In the genomic region with DNA sequence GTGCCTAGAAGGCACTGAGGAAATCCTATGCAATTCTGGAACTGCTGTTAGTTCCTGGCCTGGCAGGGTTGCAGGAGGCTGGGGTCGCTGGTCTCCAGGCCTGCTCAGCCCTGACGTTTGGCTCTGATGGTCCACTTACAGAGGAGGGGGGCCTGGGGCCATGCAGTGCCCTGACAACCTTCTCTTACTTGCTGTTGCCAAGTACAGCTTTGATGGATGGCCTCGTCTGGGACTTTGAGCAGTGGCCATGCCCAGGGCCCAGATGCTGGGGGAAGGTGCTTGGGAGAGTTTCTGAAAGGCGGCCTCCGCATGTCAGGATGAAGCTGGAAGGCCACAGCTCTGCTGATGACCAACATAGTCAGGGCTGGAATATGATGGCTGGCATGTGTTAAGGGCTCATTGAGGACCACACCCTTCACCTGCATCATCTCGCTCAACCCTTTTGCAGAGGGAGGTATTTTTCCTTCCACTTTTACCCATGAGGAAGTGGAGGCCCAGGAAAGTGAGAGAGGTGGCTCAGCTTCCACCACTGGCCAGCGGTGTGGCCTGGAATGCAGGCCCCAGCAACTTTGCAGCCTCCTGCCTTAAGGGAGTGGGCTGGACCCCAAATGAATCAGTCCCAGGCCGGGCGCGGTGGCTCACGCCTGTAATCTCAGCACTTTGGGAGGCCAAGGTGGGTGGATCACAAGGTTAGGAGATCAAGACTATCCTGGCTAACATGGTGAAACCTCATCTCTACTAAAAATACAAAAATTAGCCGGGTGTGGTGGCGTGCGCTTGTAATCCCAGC, we compare ENCODE assay signal across 1 cellular context.
TF ChIP-seq lines count a peak whose summit lies in the region.

No MANE protein-coding gene starts in this region.

TF ChIP-seq in H1, 55 proteins besides CTCF, POLR2A, EP300 and RAD21:
- TF ChIP-seq, protein P1, sequence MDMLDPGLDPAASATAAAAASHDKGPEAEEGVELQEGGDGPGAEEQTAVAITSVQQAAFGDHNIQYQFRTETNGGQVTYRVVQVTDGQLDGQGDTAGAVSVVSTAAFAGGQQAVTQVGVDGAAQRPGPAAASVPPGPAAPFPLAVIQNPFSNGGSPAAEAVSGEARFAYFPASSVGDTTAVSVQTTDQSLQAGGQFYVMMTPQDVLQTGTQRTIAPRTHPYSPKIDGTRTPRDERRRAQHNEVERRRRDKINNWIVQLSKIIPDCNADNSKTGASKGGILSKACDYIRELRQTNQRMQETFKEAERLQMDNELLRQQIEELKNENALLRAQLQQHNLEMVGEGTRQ (IDR thresholded peaks at IDR 0.05; ENCODE audit: low read length): no peak
- TF ChIP-seq CREB1 (IDR thresholded peaks at IDR 0.05) (no peak), SAP30 (IDR thresholded peaks at IDR 0.05; ENCODE audit: insufficient read depth, insufficient replicate concordance, low read length) (no peak), SP2 (IDR thresholded peaks at IDR 0.05; ENCODE audit: low read length) (no peak), EZH2 (IDR thresholded peaks at IDR 0.05; ENCODE audit: low read depth, low read length, severe bottlenecking) (no peak), ASH2L (IDR thresholded peaks at IDR 0.05; ENCODE audit: low read length) (no peak), JUND (IDR thresholded peaks at IDR 0.05; ENCODE audit: low read length) (no peak)
- TF ChIP-seq, protein P2, sequence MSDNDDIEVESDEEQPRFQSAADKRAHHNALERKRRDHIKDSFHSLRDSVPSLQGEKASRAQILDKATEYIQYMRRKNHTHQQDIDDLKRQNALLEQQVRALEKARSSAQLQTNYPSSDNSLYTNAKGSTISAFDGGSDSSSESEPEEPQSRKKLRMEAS (IDR thresholded peaks at IDR 0.05): no peak
- TF ChIP-seq, protein P3, sequence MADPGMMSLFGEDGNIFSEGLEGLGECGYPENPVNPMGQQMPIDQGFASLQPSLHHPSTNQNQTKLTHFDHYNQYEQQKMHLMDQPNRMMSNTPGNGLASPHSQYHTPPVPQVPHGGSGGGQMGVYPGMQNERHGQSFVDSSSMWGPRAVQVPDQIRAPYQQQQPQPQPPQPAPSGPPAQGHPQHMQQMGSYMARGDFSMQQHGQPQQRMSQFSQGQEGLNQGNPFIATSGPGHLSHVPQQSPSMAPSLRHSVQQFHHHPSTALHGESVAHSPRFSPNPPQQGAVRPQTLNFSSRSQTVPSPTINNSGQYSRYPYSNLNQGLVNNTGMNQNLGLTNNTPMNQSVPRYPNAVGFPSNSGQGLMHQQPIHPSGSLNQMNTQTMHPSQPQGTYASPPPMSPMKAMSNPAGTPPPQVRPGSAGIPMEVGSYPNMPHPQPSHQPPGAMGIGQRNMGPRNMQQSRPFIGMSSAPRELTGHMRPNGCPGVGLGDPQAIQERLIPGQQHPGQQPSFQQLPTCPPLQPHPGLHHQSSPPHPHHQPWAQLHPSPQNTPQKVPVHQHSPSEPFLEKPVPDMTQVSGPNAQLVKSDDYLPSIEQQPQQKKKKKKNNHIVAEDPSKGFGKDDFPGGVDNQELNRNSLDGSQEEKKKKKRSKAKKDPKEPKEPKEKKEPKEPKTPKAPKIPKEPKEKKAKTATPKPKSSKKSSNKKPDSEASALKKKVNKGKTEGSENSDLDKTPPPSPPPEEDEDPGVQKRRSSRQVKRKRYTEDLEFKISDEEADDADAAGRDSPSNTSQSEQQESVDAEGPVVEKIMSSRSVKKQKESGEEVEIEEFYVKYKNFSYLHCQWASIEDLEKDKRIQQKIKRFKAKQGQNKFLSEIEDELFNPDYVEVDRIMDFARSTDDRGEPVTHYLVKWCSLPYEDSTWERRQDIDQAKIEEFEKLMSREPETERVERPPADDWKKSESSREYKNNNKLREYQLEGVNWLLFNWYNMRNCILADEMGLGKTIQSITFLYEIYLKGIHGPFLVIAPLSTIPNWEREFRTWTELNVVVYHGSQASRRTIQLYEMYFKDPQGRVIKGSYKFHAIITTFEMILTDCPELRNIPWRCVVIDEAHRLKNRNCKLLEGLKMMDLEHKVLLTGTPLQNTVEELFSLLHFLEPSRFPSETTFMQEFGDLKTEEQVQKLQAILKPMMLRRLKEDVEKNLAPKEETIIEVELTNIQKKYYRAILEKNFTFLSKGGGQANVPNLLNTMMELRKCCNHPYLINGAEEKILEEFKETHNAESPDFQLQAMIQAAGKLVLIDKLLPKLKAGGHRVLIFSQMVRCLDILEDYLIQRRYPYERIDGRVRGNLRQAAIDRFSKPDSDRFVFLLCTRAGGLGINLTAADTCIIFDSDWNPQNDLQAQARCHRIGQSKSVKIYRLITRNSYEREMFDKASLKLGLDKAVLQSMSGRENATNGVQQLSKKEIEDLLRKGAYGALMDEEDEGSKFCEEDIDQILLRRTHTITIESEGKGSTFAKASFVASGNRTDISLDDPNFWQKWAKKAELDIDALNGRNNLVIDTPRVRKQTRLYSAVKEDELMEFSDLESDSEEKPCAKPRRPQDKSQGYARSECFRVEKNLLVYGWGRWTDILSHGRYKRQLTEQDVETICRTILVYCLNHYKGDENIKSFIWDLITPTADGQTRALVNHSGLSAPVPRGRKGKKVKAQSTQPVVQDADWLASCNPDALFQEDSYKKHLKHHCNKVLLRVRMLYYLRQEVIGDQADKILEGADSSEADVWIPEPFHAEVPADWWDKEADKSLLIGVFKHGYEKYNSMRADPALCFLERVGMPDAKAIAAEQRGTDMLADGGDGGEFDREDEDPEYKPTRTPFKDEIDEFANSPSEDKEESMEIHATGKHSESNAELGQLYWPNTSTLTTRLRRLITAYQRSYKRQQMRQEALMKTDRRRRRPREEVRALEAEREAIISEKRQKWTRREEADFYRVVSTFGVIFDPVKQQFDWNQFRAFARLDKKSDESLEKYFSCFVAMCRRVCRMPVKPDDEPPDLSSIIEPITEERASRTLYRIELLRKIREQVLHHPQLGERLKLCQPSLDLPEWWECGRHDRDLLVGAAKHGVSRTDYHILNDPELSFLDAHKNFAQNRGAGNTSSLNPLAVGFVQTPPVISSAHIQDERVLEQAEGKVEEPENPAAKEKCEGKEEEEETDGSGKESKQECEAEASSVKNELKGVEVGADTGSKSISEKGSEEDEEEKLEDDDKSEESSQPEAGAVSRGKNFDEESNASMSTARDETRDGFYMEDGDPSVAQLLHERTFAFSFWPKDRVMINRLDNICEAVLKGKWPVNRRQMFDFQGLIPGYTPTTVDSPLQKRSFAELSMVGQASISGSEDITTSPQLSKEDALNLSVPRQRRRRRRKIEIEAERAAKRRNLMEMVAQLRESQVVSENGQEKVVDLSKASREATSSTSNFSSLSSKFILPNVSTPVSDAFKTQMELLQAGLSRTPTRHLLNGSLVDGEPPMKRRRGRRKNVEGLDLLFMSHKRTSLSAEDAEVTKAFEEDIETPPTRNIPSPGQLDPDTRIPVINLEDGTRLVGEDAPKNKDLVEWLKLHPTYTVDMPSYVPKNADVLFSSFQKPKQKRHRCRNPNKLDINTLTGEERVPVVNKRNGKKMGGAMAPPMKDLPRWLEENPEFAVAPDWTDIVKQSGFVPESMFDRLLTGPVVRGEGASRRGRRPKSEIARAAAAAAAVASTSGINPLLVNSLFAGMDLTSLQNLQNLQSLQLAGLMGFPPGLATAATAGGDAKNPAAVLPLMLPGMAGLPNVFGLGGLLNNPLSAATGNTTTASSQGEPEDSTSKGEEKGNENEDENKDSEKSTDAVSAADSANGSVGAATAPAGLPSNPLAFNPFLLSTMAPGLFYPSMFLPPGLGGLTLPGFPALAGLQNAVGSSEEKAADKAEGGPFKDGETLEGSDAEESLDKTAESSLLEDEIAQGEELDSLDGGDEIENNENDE (IDR thresholded peaks at IDR 0.05; ENCODE audit: insufficient replicate concordance, low read length): no peak
